ENCODE assay signal across 8 cellular contexts in genomic region chr18:49161627-49162026, GRCh38.
A peak's percentile ranks its signal among the peaks of the same experiment; 100 is the strongest.
DNase-seq lines count a peak whose midpoint lies in the region; ATAC-seq and TF ChIP-seq lines count a peak whose summit lies in the region.

No MANE protein-coding gene starts in this region.

- H3K4me1 ChIP-seq in upper lobe of right lung: no peaks in the 10 kb centered on the region
- H3K4me1 ChIP-seq in BE2C: no peaks in the 10 kb centered on the region

- DNase-seq in Daoy (ENCODE audit: low read depth) (peak; percentile 21), erythroblast (lab: John Stamatoyannopoulos, UW) (peak; percentile 10 to 25), SHP77 treated with DMSO at 0.1 percent for 48 hours (lab: John Stamatoyannopoulos, UW) (no peak), RWPE1 (ENCODE audit: low spot score) (no peak), upper lobe of right lung (no peak), BE2C (no peak)

- H3K27ac ChIP-seq in RWPE1 (no peak overlapping the region), upper lobe of right lung (no peak overlapping the region)

- POLR2A ChIA-PET in RWPE1 (lab: Yijun Ruan, JAX; ENCODE audit: low non-redundant PET): no interaction called here

- H3K4me3 ChIP-seq in upper lobe of right lung (no peak overlapping the region), BE2C (ENCODE audit: low read depth, low read length) (no peak overlapping the region)

- TF ChIP-seq CTCF in RWPE1 (conservative IDR thresholded peaks at IDR 0.05; ENCODE audit: low read depth): no peak
- no peak for TF ChIP-seq CTCF in upper lobe of right lung (IDR thresholded peaks at IDR 0.05)
- no peak for TF ChIP-seq CTCF in BE2C (IDR thresholded peaks at IDR 0.05; ENCODE audit: low read depth, low read length)

- intact Hi-C loops in upper lobe of right lung (cut with DNase I): no loop called here

- CTCF ChIA-PET in RWPE1 (lab: Yijun Ruan, JAX): no interaction called here

- no peak for TF ChIP-seq POLR2A in erythroblast (IDR thresholded peaks at IDR 0.05; ENCODE audit: low read length)

- H3K27me3 ChIP-seq in upper lobe of right lung (no peaks in the 10 kb centered on the region), BE2C (no peaks in the 10 kb centered on the region)

- no peaks in the 10 kb centered on the region for H3K9me3 ChIP-seq in upper lobe of right lung
- H3K9me3 ChIP-seq in BE2C: no peaks in the 10 kb centered on the region

- peak; percentile 76 for ATAC-seq in GM19438 (IDR thresholded peaks at IDR 0.05; ENCODE audit: low read depth, unreplicated experiment)
- ATAC-seq in HG03378 (IDR thresholded peaks at IDR 0.05; ENCODE audit: unreplicated experiment): peak; percentile 92
- no peak for ATAC-seq in upper lobe of right lung

- H3K36me3 ChIP-seq in upper lobe of right lung (no peaks in the 10 kb centered on the region), BE2C (no peaks in the 10 kb centered on the region)

Comparison
In these comparisons a context has a peak if more than half of its experiments do, and no peak if none do; other contexts are left out.
1. DNase-seq: peak in Daoy (single experiment) and erythroblast (2 of 2); none in SHP77 treated with DMSO at 0.1 percent for 48 hours (single experiment), RWPE1 (single experiment), upper lobe of right lung (single experiment) and BE2C (single experiment).